Comparison of ENCODE assay signal across 18 cellular contexts in genomic region chr1:160125761-160126160, GRCh38. TPM values are rescaled to one million over a fixed set of nuclear protein-coding genes. Genes with fewer than 3 reads are reported as not detected.
DNase-seq lines count a peak whose midpoint lies in the region; ATAC-seq, FAIRE-seq and TF ChIP-seq lines count a peak whose summit lies in the region.
"Had no signal": no experiment of that assay in that cellular context is flagged by ENCODE, and none has a peak within 500 bp of the region (broad histone marks: within the 10 kb centered on the region; RNA-seq: fewer than 3 reads in every experiment).

No MANE protein-coding gene starts in this region.

- WGBS in sigmoid colon, 2 donors, result 83% methylated on average over 1 of the region's 1 CpG

- H3K27me3 Mint-ChIP-seq in activated T-cell treated with anti-CD3 and anti-CD28 coated beads, Interleukin-2, amount 50 U/mL, for 4 hours (ENCODE audit: low read depth), result peaks cover 1% of the 10 kb centered on the region

- FAIRE-seq in GM12892 (lab: Jason Lieb, UNC), result no peak
- FAIRE-seq: TTC549 had no signal

- no peaks in the 10 kb centered on the region for H4K20me1 ChIP-seq in PC-9 (ENCODE audit: insufficient read depth)

- ATAC-seq in HG02840 (IDR thresholded peaks at IDR 0.05; ENCODE audit: low FRiP score, unreplicated experiment), result no peak
- ATAC-seq in activated T-cell treated with anti-CD3 and anti-CD28 coated beads, Interleukin-2, amount 50 U/mL, for 4 hours, result no peak

- H3K27me3 ChIP-seq in PC-9 (ENCODE audit: insufficient read depth, low read depth) (no peaks in the 10 kb centered on the region), sigmoid colon (no peaks in the 10 kb centered on the region)
- H3K27me3 ChIP-seq: colonic mucosa had no signal

- CTCF ChIA-PET in PC-9 (lab: Charles Lee), result interaction anchor here (2.2 kb wide), 1 partner anchor 17 kb away, joined by 9 read pairs; no protein-coding TSS in a partner anchor

- H3K4me1 ChIP-seq in PC-9 (replicated peaks; ENCODE audit: insufficient read depth) (peaks cover 56% of the 10 kb centered on the region), sigmoid colon (peaks cover 0 to 52% (median 40%) of the 10 kb centered on the region in 4 donors)
- H3K4me1 ChIP-seq: colonic mucosa had no signal

- TF ChIP-seq POLR2A in sigmoid colon (IDR thresholded peaks at IDR 0.05), result no peak
- TF ChIP-seq POLR2A in GM12892 (IDR thresholded peaks at IDR 0.05; ENCODE audit: low read depth, low read length), result no peak

- H3K27ac ChIP-seq in PC-9, result peak overlapping the region; percentile 89
- peak overlapping the region; percentile 52 to 83 (median 59) for H3K27ac ChIP-seq in sigmoid colon
- H3K27ac ChIP-seq: colonic mucosa had no signal

- peak; percentile 47 for DNase-seq in ELR (ENCODE audit: low read depth)
- peak in 1 of 2 experiments; percentile 6 for DNase-seq in PC-9
- DNase-seq in fibroblast of gingiva (ENCODE audit: low read depth), result peak; percentile 43
- peak; percentile 22 for DNase-seq in sigmoid colon
- no peak for DNase-seq in GM12892 (ENCODE audit: insufficient read length)
- DNase-seq in MV-4-11 (lab: John Stamatoyannopoulos, UW), result no peak
- no peak for DNase-seq in activated T-cell treated with anti-CD3 and anti-CD28 coated beads, Interleukin-2, amount 50 U/mL, for 4 hours
- DNase-seq: activated naive CD4-positive, alpha-beta T cell treated with anti-CD3 and anti-CD28 coated beads, Interleukin-2, amount 10 ng/mL, durations not matched to agents 7 days and 5 days; colonic mucosa; immature natural killer cell; NCI-H1436; NCI-H524 had no signal

- H3K36me3 Mint-ChIP-seq in activated T-cell treated with anti-CD3 and anti-CD28 coated beads, Interleukin-2, amount 50 U/mL, for 4 hours (ENCODE audit: insufficient read depth), result no peaks in the 10 kb centered on the region
- H3K36me3 Mint-ChIP-seq: activated naive CD4-positive, alpha-beta T cell treated with anti-CD3 and anti-CD28 coated beads, Interleukin-2, amount 10 ng/mL, durations not matched to agents 7 days and 5 days; CD14-positive monocyte; immature natural killer cell had no signal

- intact Hi-C loops in PC-9 (cut with micrococcal nuclease; ENCODE audit: unreplicated experiment) (no loop called here), sigmoid colon (cut with DNase I) (no loop called here)

- BruUV-seq in PC-9 (replicated peaks; lab: Mats Ljungman, UMichigan), result no TSS peak

- H3K4me3 ChIP-seq in PC-9, result no peak overlapping the region
- no peak overlapping the region for H3K4me3 ChIP-seq in sigmoid colon
- H3K4me3 ChIP-seq: colonic mucosa had no signal

- POLR2A ChIA-PET in PC-9 (lab: Charles Lee; ENCODE audit: unreplicated experiment), result interaction anchor here (0.5 kb wide), 1 partner anchor 103 kb away, joined by 3 read pairs; no protein-coding TSS in a partner anchor

- no peak for TF ChIP-seq CTCF in PC-9 (conservative IDR thresholded peaks at IDR 0.05)
- no peak for TF ChIP-seq CTCF in sigmoid colon (IDR thresholded peaks at IDR 0.05)

- no peaks in the 10 kb centered on the region for H3K79me2 ChIP-seq in PC-9 (ENCODE audit: low read depth)

- H3K36me3 ChIP-seq in PC-9 (ENCODE audit: low read depth), result no peaks in the 10 kb centered on the region
- peaks cover 26 to 98% (median 45%) of the 10 kb centered on the region in 4 donors for H3K36me3 ChIP-seq in sigmoid colon
- H3K36me3 ChIP-seq: colonic mucosa had no signal

- no peak for TF ChIP-seq EP300 in sigmoid colon (IDR thresholded peaks at IDR 0.05)

- H3K4me3 Mint-ChIP-seq in activated T-cell treated with anti-CD3 and anti-CD28 coated beads, Interleukin-2, amount 50 U/mL, for 4 hours, result no peak overlapping the region
- H3K4me3 Mint-ChIP-seq: activated naive CD4-positive, alpha-beta T cell treated with anti-CD3 and anti-CD28 coated beads, Interleukin-2, amount 10 ng/mL, durations not matched to agents 7 days and 5 days; CD14-positive monocyte; immature natural killer cell; stimulated activated naive CD8-positive, alpha-beta T cell treated with anti-CD3 and anti-CD28 coated beads, Interleukin-15, Interleukin-2, amounts not matched to agents 100 ng/mL and 50 ng/mL, for 24 hours had no signal

- no peaks in the 10 kb centered on the region for H3K9me2 ChIP-seq in PC-9 (ENCODE audit: insufficient read depth)

- no peaks in the 10 kb centered on the region for H3K4me1 Mint-ChIP-seq in activated T-cell treated with anti-CD3 and anti-CD28 coated beads, Interleukin-2, amount 50 U/mL, for 4 hours (ENCODE audit: low read depth)
- H3K4me1 Mint-ChIP-seq: activated naive CD4-positive, alpha-beta T cell treated with anti-CD3 and anti-CD28 coated beads, Interleukin-2, amount 10 ng/mL, durations not matched to agents 7 days and 5 days; CD14-positive monocyte; immature natural killer cell had no signal

- H2AFZ ChIP-seq in PC-9, result no peak overlapping the region; the same call in 1 of the 2 replicates

- no peaks in the 10 kb centered on the region for H3K9me3 Mint-ChIP-seq in activated T-cell treated with anti-CD3 and anti-CD28 coated beads, Interleukin-2, amount 50 U/mL, for 4 hours
- H3K9me3 Mint-ChIP-seq: activated naive CD4-positive, alpha-beta T cell treated with anti-CD3 and anti-CD28 coated beads, Interleukin-2, amount 10 ng/mL, durations not matched to agents 7 days and 5 days; immature natural killer cell; stimulated activated naive CD8-positive, alpha-beta T cell treated with anti-CD3 and anti-CD28 coated beads, Interleukin-15, Interleukin-2, amounts not matched to agents 100 ng/mL and 50 ng/mL, for 24 hours had no signal

- peak overlapping the region; percentile 67 for H3K4me2 ChIP-seq in PC-9

- H3K9me3 ChIP-seq in PC-9 (ENCODE audit: insufficient read depth, low read depth) (no peaks in the 10 kb centered on the region), sigmoid colon (no peaks in the 10 kb centered on the region)
- H3K9me3 ChIP-seq: colonic mucosa had no signal

- H3F3A ChIP-seq in PC-9 (ENCODE audit: insufficient read depth, low read depth), result peaks cover 19% of the 10 kb centered on the region; the same call in 1 of the 2 replicates

RNA-seq across cellular contexts. Expression of gene ATP1A2, which starts 10.2 kb away (rescaled TPM):
- total RNA-seq in PC-9 (2021) (1.1 TPM in 2 replicates), sigmoid colon (100 to 1,000 TPM in 2 of 4 donors, 10 to 100 TPM in 2; 60.7 to 153 (median 102) TPM)
- 1 to 10 TPM in 2 of 3 donors, under 1 TPM in 1; 0.92 to 5.7 (median 1.8) TPM for polyA plus RNA-seq in sigmoid colon
- polyA plus RNA-seq in GM12892 (2012; ENCODE audit: missing spikeins), result not detected
- not detected for total RNA-seq in activated T-cell treated with anti-CD3 and anti-CD28 coated beads, Interleukin-2, amount 50 U/mL, for 4 hours
- total RNA-seq: G401 had no signal
- polyA plus RNA-seq: CD14-positive monocyte, immature natural killer cell had no signal

RNA-seq across cellular contexts. Expression of gene ATP1A4, which starts 25.6 kb away (rescaled TPM):
- total RNA-seq in PC-9 (2021) (not detected in 2 replicates), sigmoid colon (1 to 10 TPM in 1 of 4 donors, under 1 TPM in 1, not detected in 2; 0.27 to 3.0 TPM)
- under 1 TPM in 1 of 3 donors, not detected in 2; 0.22 TPM for polyA plus RNA-seq in sigmoid colon
- 1.7 TPM for polyA plus RNA-seq in GM12892 (2012; ENCODE audit: missing spikeins)
- not detected for total RNA-seq in activated T-cell treated with anti-CD3 and anti-CD28 coated beads, Interleukin-2, amount 50 U/mL, for 4 hours
- total RNA-seq: colonic mucosa, G401 had no signal
- polyA plus RNA-seq: immature natural killer cell had no signal

RNA-seq across cellular contexts. Expression of gene IGSF8, which starts 27.3 kb away (rescaled TPM):
- total RNA-seq in PC-9 (2021) (27.4 and 38.0 TPM in 2 replicates), sigmoid colon (10 to 100 TPM; 11.1 to 11.4 (median 11.3) TPM)
- polyA plus RNA-seq in sigmoid colon, result 10 to 100 TPM in 1 of 3 donors, 1 to 10 TPM in 2; 4.8 to 34.9 (median 7.2) TPM
- polyA plus RNA-seq in GM12892 (2012; ENCODE audit: missing spikeins), result 4.2 TPM
- 10 to 100 TPM; 30.5 to 45.7 (median 43.1) TPM for total RNA-seq in activated T-cell treated with anti-CD3 and anti-CD28 coated beads, Interleukin-2, amount 50 U/mL, for 4 hours

RNA-seq across cellular contexts. Expression of gene KCNJ9, which starts 44.4 kb away (rescaled TPM):
- total RNA-seq in PC-9 (2021) (not detected in 2 replicates), sigmoid colon (under 1 TPM; under 0.01 to 0.36 (median 0.27) TPM)
- under 1 TPM in 1 of 3 donors, not detected in 2; 0.22 TPM for polyA plus RNA-seq in sigmoid colon
- not detected for polyA plus RNA-seq in GM12892 (2012; ENCODE audit: missing spikeins)
- total RNA-seq in activated T-cell treated with anti-CD3 and anti-CD28 coated beads, Interleukin-2, amount 50 U/mL, for 4 hours, result not detected
- total RNA-seq: G401, H7 had no signal
- polyA plus RNA-seq: CD14-positive monocyte, immature natural killer cell had no signal

RNA-seq across cellular contexts. Expression of gene KCNJ10, which starts 55.8 kb away (rescaled TPM):
- total RNA-seq in PC-9 (2021), result not detected in 2 replicates
- under 1 TPM in 2 of 4 donors, not detected in 2; 0.27 to 0.36 TPM for total RNA-seq in sigmoid colon
- polyA plus RNA-seq in sigmoid colon, result 1 to 10 TPM in 1 of 3 donors, under 1 TPM in 1, not detected in 1; 0.23 to 1.3 TPM
- polyA plus RNA-seq in GM12892 (2012; ENCODE audit: missing spikeins), result 0.15 TPM
- under 1 TPM in 1 of 3 donors, not detected in 2; 0.32 TPM for total RNA-seq in activated T-cell treated with anti-CD3 and anti-CD28 coated beads, Interleukin-2, amount 50 U/mL, for 4 hours
- total RNA-seq: G401, H7 had no signal
- polyA plus RNA-seq: CD14-positive monocyte, immature natural killer cell had no signal

Comparison
In these comparisons a context has a peak if more than half of its experiments do, and no peak if none do; other contexts are left out.
1. DNase-seq: peak in ELR (single experiment), fibroblast of gingiva (single experiment) and sigmoid colon (single experiment); none in GM12892 (single experiment), MV-4-11 (single experiment) and activated T-cell treated with anti-CD3 and anti-CD28 coated beads, Interleukin-2, amount 50 U/mL, for 4 hours (single experiment).
2. RNA of gene ATP1A2, which starts 10.2 kb away (total RNA-seq): 60.7 to 153 TPM in sigmoid colon; 1.1 TPM in PC-9 and not detected in activated T-cell treated with anti-CD3 and anti-CD28 coated beads, Interleukin-2, amount 50 U/mL, for 4 hours; every median in the first group is over 10 times any median in the second.